ENCODE assay signal across 18 cellular contexts in genomic region chr18:23870963-23871362, GRCh38.
DNase-seq lines count a peak whose midpoint lies in the region; ATAC-seq, FAIRE-seq and TF ChIP-seq lines count a peak whose summit lies in the region.
"Had no signal": no experiment of that assay in that cellular context is flagged by ENCODE, and none has a peak within 500 bp of the region (broad histone marks: within the 10 kb centered on the region; RNA-seq: fewer than 3 reads in every experiment).

No MANE protein-coding gene starts in this region.

- peaks cover 0 to 7% (median 0%) of the 10 kb centered on the region in 11 experiments; a peak in 1 of 22 replicates for H3K36me3 ChIP-seq in BLaER1 treated with 17β-estradiol and CSF1 and Interleukin-3, amounts not matched to agents 10 nM and 100 nM
- H3K36me3 ChIP-seq in DND-41 (ENCODE audit: insufficient read depth, low read length) (no peaks in the 10 kb centered on the region), keratinocyte (ENCODE audit: control insufficient read depth in 2 of 2, extremely low read depth in 1 of 2, insufficient read depth in 2 of 2, low read length in 2 of 2) (peaks cover 7 to 12% of the 10 kb centered on the region in 2 experiments)
- H3K36me3 ChIP-seq: neural progenitor cell, right lobe of liver, SJSA1 had no signal

- peak overlapping the region; percentile 47 for H3K27ac Mint-ChIP-seq in activated CD4-positive, alpha-beta memory T cell treated with anti-CD3 and anti-CD28 coated beads, Interleukin-2, amount 10 ng/mL, durations not matched to agents 7 days and 5 days
- H3K27ac Mint-ChIP-seq: activated T-helper 2 cell treated with anti-CD3 and anti-CD28 coated beads, Interferon-gamma antibody, Interleukin-2, Interleukin-4, amounts not matched to agents 10 μg/mL and 5 μg/mL and 100 μg/mL, durations not matched to agents 14 hours and 24 hours and 36 hours; neural progenitor cell had no signal

- peaks cover 34% of the 10 kb centered on the region for H3K4me1 Mint-ChIP-seq in activated CD4-positive, alpha-beta memory T cell treated with anti-CD3 and anti-CD28 coated beads, Interleukin-2, amount 10 ng/mL, durations not matched to agents 7 days and 5 days
- H3K4me1 Mint-ChIP-seq: neural progenitor cell had no signal

- no peaks in the 10 kb centered on the region for H3K36me3 Mint-ChIP-seq in activated CD4-positive, alpha-beta memory T cell treated with anti-CD3 and anti-CD28 coated beads, Interleukin-2, amount 10 ng/mL, durations not matched to agents 7 days and 5 days (ENCODE audit: low read depth)
- H3K36me3 Mint-ChIP-seq: neural progenitor cell had no signal

- no peak for DNase-seq in DND-41
- DNase-seq in activated CD4-positive, alpha-beta memory T cell treated with anti-CD3 and anti-CD28 coated beads, Interleukin-2, amount 10 ng/mL, durations not matched to agents 7 days and 5 days, result no peak
- no peak for DNase-seq in keratinocyte (ENCODE audit: low read depth, low spot score)
- DNase-seq in NCI-H226, result no peak
- DNase-seq in globus pallidus (ENCODE audit: low spot score), result no peak
- DNase-seq: erythroblast, NCI-H1694 treated with DMSO at 0.1 percent for 48 hours, right lobe of liver had no signal

- H3K9me3 Mint-ChIP-seq in activated CD4-positive, alpha-beta memory T cell treated with anti-CD3 and anti-CD28 coated beads, Interleukin-2, amount 10 ng/mL, durations not matched to agents 7 days and 5 days, result no peaks in the 10 kb centered on the region
- H3K9me3 Mint-ChIP-seq: activated T-helper 2 cell treated with anti-CD3 and anti-CD28 coated beads, Interferon-gamma antibody, Interleukin-2, Interleukin-4, amounts not matched to agents 10 μg/mL and 5 μg/mL and 100 μg/mL, durations not matched to agents 14 hours and 24 hours and 36 hours; neural progenitor cell had no signal

- dilution Hi-C loops in keratinocyte (cut with MboI; ENCODE audit: extremely low pct_ligation_motif_present, low sequenced_read_pairs), result no loop called here

- no peaks in the 10 kb centered on the region for H3K27me3 ChIP-seq in BLaER1 treated with 17β-estradiol and CSF1 and Interleukin-3, amounts not matched to agents 10 nM and 100 nM
- H3K27me3 ChIP-seq in DND-41 (ENCODE audit: insufficient read depth, low read length, poor library complexity), result no peaks in the 10 kb centered on the region
- H3K27me3 ChIP-seq in keratinocyte (ENCODE audit: control insufficient read depth, extremely low read depth, insufficient read depth, low read length), result no peaks in the 10 kb centered on the region
- H3K27me3 ChIP-seq: neural progenitor cell, right lobe of liver had no signal

- peak overlapping the region; percentile 72 to 88 (median 77) for H3K4me2 ChIP-seq in BLaER1 treated with 17β-estradiol and CSF1 and Interleukin-3, amounts not matched to agents 10 nM and 100 nM
- H3K4me2 ChIP-seq in DND-41 (ENCODE audit: insufficient read depth, low read length), result peak overlapping the region; percentile 57
- peak overlapping the region; percentile 80 for H3K4me2 ChIP-seq in keratinocyte (ENCODE audit: control insufficient read depth, extremely low read depth, insufficient read depth, low read depth, low read length)
- H3K4me2 ChIP-seq: KMS-11, neural progenitor cell had no signal

- H3K27ac ChIP-seq in BLaER1 treated with 17β-estradiol and CSF1 and Interleukin-3, amounts not matched to agents 10 nM and 100 nM, result peak overlapping the region in 9 of 11 experiments; percentile 26 to 100 (median 75); a peak in 17 of 22 replicates
- peak overlapping the region; percentile 26; the same call in 1 of the 2 replicates for H3K27ac ChIP-seq in DND-41 (ENCODE audit: low read length)
- H3K27ac ChIP-seq in keratinocyte (ENCODE audit: control insufficient read depth, insufficient read depth, low read length), result peak overlapping the region; percentile 94
- H3K27ac ChIP-seq: C4-2B, KMS-11, neural progenitor cell, right lobe of liver, SJSA1 had no signal

- CTCF ChIA-PET in activated CD4-positive, alpha-beta memory T cell treated with anti-CD3 and anti-CD28 coated beads, Interleukin-2, amount 10 ng/mL, durations not matched to agents 7 days and 5 days (lab: Charles Lee), result no interaction called here

- H3K9me3 ChIP-seq in BLaER1 treated with 17β-estradiol and CSF1 and Interleukin-3, amounts not matched to agents 10 nM and 100 nM (replicated peaks in 1 of 11), result no peaks in the 10 kb centered on the region
- no peaks in the 10 kb centered on the region for H3K9me3 ChIP-seq in DND-41 (ENCODE audit: insufficient read depth, low read length, severe bottlenecking)
- no peaks in the 10 kb centered on the region for H3K9me3 ChIP-seq in keratinocyte (ENCODE audit: control insufficient read depth, low read depth, low read length)
- H3K9me3 ChIP-seq: right lobe of liver, SJSA1 had no signal

- H3K4me3 ChIP-seq in BLaER1 treated with 17β-estradiol and CSF1 and Interleukin-3, amounts not matched to agents 10 nM and 100 nM, result no peak overlapping the region
- peak overlapping the region in 1 of 2 experiments; percentile 36; a peak in 1 of 4 replicates for H3K4me3 ChIP-seq in DND-41 (ENCODE audit: low read depth in 1 of 2, low read length in 2 of 2)
- H3K4me3 ChIP-seq in keratinocyte (ENCODE audit: control insufficient read depth in 2 of 3, extremely low read depth in 1 of 3, insufficient read depth in 2 of 3, low read depth in 1 of 3, low read length in 3 of 3), result peak overlapping the region in 1 of 3 experiments; percentile 34
- H3K4me3 ChIP-seq: neural progenitor cell, right lobe of liver, SJSA1 had no signal

- no peaks in the 10 kb centered on the region for H4K20me1 ChIP-seq in BLaER1 treated with 17β-estradiol and CSF1 and Interleukin-3, amounts not matched to agents 10 nM and 100 nM
- H4K20me1 ChIP-seq in DND-41 (ENCODE audit: insufficient read depth, low read length), result no peaks in the 10 kb centered on the region
- H4K20me1 ChIP-seq in keratinocyte (ENCODE audit: control insufficient read depth, extremely low read depth, insufficient read depth, low read length), result peaks cover 12% of the 10 kb centered on the region

- H3K27me3 Mint-ChIP-seq in activated CD4-positive, alpha-beta memory T cell treated with anti-CD3 and anti-CD28 coated beads, Interleukin-2, amount 10 ng/mL, durations not matched to agents 7 days and 5 days, result peaks cover 18% of the 10 kb centered on the region

- peak; percentile 48 for FAIRE-seq in keratinocyte (lab: Jason Lieb, UNC)
- FAIRE-seq: G401.6 had no signal

- H3K9ac ChIP-seq in BLaER1 treated with 17β-estradiol and CSF1 and Interleukin-3, amounts not matched to agents 10 nM and 100 nM, result peak overlapping the region in 9 of 11 experiments; percentile 21 to 76 (median 59); a peak in 18 of 22 replicates
- peak overlapping the region; percentile 23; the same call in 1 of the 2 replicates for H3K9ac ChIP-seq in DND-41 (ENCODE audit: low read depth, low read length)
- H3K9ac ChIP-seq in keratinocyte (ENCODE audit: control insufficient read depth, extremely low read depth, insufficient read depth, low read length), result peak overlapping the region; percentile 77
- H3K9ac ChIP-seq: KMS-11, neural progenitor cell had no signal

- POLR2A ChIA-PET in activated CD4-positive, alpha-beta memory T cell treated with anti-CD3 and anti-CD28 coated beads, Interleukin-2, amount 10 ng/mL, durations not matched to agents 7 days and 5 days (lab: Charles Lee), result interaction anchor here (0.9 to 1.4 kb wide), 3 partner anchors 9 to 141 kb away, joined by 3 to 6 read pairs (median 4); no protein-coding TSS in a partner anchor

- peaks cover 33 to 86% (median 79%) of the 10 kb centered on the region in 10 experiments for H3K4me1 ChIP-seq in BLaER1 treated with 17β-estradiol and CSF1 and Interleukin-3, amounts not matched to agents 10 nM and 100 nM
- peaks cover 29% of the 10 kb centered on the region for H3K4me1 ChIP-seq in DND-41 (ENCODE audit: insufficient read depth, low read length)
- H3K4me1 ChIP-seq in keratinocyte (ENCODE audit: control insufficient read depth, extremely low read depth, insufficient read depth, low read length), result peaks cover 31% of the 10 kb centered on the region
- H3K4me1 ChIP-seq: neural progenitor cell, right lobe of liver had no signal

- no peak for TF ChIP-seq CTCF in DND-41 (IDR thresholded peaks at IDR 0.05; ENCODE audit: borderline replicate concordance, extremely low read depth, low read length, poor library complexity, severe bottlenecking)
- TF ChIP-seq CTCF in keratinocyte (optimal IDR thresholded peaks at IDR 0.05 in 1 of 3, IDR thresholded peaks at IDR 0.05 in 1 of 3, conservative IDR thresholded peaks at IDR 0.05 in 1 of 3; ENCODE audit: extremely low read depth in 1 of 3, insufficient read depth in 2 of 3, low read length in 3 of 3), result no peak

- no peaks in the 10 kb centered on the region for H3K9me1 ChIP-seq in keratinocyte (ENCODE audit: control insufficient read depth, extremely low read depth, insufficient read depth, low read length)

- no peak overlapping the region for H3K4me3 Mint-ChIP-seq in activated CD4-positive, alpha-beta memory T cell treated with anti-CD3 and anti-CD28 coated beads, Interleukin-2, amount 10 ng/mL, durations not matched to agents 7 days and 5 days
- H3K4me3 Mint-ChIP-seq: neural progenitor cell had no signal

- H2AFZ ChIP-seq in DND-41 (ENCODE audit: low read depth, low read length), result no peak overlapping the region; the same call in 1 of the 2 replicates
- no peak overlapping the region for H2AFZ ChIP-seq in keratinocyte (ENCODE audit: control insufficient read depth, low read length)
- H2AFZ ChIP-seq: neural progenitor cell had no signal

- ATAC-seq in DND-41 (ENCODE audit: insufficient read depth, low read depth) (no peak), GM21619 (IDR thresholded peaks at IDR 0.05; ENCODE audit: unreplicated experiment) (no peak), HG03135 (IDR thresholded peaks at IDR 0.05; ENCODE audit: unreplicated experiment) (no peak)
- ATAC-seq: left lobe of liver had no signal

- no peaks in the 10 kb centered on the region for H3K79me2 ChIP-seq in DND-41 (ENCODE audit: insufficient read depth, low read length)
- H3K79me2 ChIP-seq in keratinocyte (ENCODE audit: control insufficient read depth, insufficient read depth, low read length), result peaks cover 32% of the 10 kb centered on the region

Comparison
In these comparisons a context has a peak if more than half of its experiments do, and no peak if none do; other contexts are left out.
1. H3K27ac ChIP-seq: peak in every context shown above with its lines; median percentile 94 in keratinocyte; 75 in BLaER1 treated with 17β-estradiol and CSF1 and Interleukin-3, amounts not matched to agents 10 nM and 100 nM; 26 in DND-41.
2. H3K9ac ChIP-seq: peak in every context shown above with its lines; median percentile 77 in keratinocyte; 59 in BLaER1 treated with 17β-estradiol and CSF1 and Interleukin-3, amounts not matched to agents 10 nM and 100 nM; 23 in DND-41.